ENCODE assay signal across 8 cellular contexts in the genomic region with DNA sequence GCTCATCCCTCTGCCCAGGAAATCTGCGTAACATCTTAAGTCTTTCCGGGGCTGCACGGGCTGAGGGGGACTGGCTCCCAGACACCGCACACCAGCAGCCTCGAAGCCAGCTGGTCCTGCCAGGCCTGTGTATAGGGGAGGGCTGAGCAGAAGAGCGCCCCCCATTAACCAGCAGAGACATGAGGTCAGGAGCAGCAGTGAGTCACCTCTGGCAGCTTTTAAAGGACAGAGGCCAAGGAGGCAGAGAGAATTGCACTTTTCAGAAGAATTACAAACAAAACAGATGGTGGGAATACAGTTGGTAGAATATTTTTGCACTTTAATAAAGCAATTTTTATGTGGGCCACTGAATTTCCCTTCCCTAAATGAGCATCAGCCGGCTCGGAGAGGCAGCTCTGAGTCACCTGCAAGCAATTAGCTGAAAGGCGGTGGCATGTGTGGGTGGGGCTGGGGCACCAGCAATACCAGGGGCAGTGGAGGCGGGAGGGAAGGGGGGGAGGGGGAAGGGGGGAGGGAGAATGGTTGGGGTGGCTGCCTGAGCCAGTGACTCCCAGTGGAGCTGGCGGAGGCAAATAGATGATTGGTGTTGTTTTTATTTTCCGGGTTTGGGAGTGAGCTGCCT. TPM values are rescaled to one million over a fixed set of nuclear protein-coding genes. Genes with fewer than 3 reads are reported as not detected.
DNase-seq lines count a peak whose midpoint lies in the region; ATAC-seq lines count a peak whose summit lies in the region.

No MANE protein-coding gene starts in this region.

- H3K4me1 ChIP-seq in SJCRH30, result no peaks in the 10 kb centered on the region
- peaks cover 6% of the 10 kb centered on the region; the same call in 1 of the 2 replicates for H3K4me1 ChIP-seq in iPS-20b (ENCODE audit: insufficient read depth, low read length)

- peak overlapping the region; percentile 34; the same call in 1 of the 2 replicates for H3K9ac ChIP-seq in iPS-20b (ENCODE audit: low read depth, low read length)

- ATAC-seq in HG03135 (IDR thresholded peaks at IDR 0.05; ENCODE audit: unreplicated experiment) (no peak), HG02870 (IDR thresholded peaks at IDR 0.05; ENCODE audit: unreplicated experiment) (no peak), GM21529 (IDR thresholded peaks at IDR 0.05; ENCODE audit: unreplicated experiment) (no peak)

- H3K9me3 ChIP-seq in SJCRH30 (replicated peaks) (no peaks in the 10 kb centered on the region), iPS-20b (ENCODE audit: insufficient read depth, low read depth, low read length) (no peaks in the 10 kb centered on the region)

- H3K27ac ChIP-seq in SJCRH30 (no peak overlapping the region), iPS-20b (ENCODE audit: low read length) (no peak overlapping the region)

- DNase-seq in AG08395 (ENCODE audit: low spot score), result peak; percentile 73
- DNase-seq in HT1080 (ENCODE audit: low read depth), result peak; percentile 61
- DNase-seq in SJCRH30, result peak; percentile 32 to 40
- no peak for DNase-seq in RPMI8226

- H3K4me3 ChIP-seq in SJCRH30 (no peak overlapping the region), iPS-20b (ENCODE audit: low read length) (no peak overlapping the region)

- H3K27me3 ChIP-seq in SJCRH30 (peaks cover 10% of the 10 kb centered on the region; the same call in 1 of the 2 replicates), iPS-20b (ENCODE audit: insufficient read depth, low read length) (no peaks in the 10 kb centered on the region)

- H3K36me3 ChIP-seq in SJCRH30 (no peaks in the 10 kb centered on the region), iPS-20b (ENCODE audit: insufficient read depth, low read depth, low read length) (no peaks in the 10 kb centered on the region)

RNA-seq across cellular contexts. Expression of a gene that starts 39.1 kb away (rescaled TPM):
- total RNA-seq in HT1080 (2014; rRNA removed; shearing (Covaris generic)), result 0.33 and 0.39 TPM in 2 replicates
- polyA plus RNA-seq in HT1080 (2015; cell fraction: cytosol; rRNA removed), result 0.32 and 0.41 TPM in 2 replicates
- 0.19 and 0.55 TPM in 2 replicates for polyA plus RNA-seq in HT1080 (2015; cell fraction: nucleus; rRNA removed)
- 0.35 and 0.93 TPM in 2 replicates for total RNA-seq in SJCRH30 (2014; rRNA removed; shearing (Covaris generic))
